Comparison of ENCODE assay signal across 33 cellular contexts in genomic region chr15:35139822-35140221, GRCh38. TPM values are rescaled to one million over a fixed set of nuclear protein-coding genes. Genes with fewer than 3 reads are reported as not detected.
"Had no signal": no experiment of that assay in that cellular context is flagged by ENCODE, and none has a peak within 500 bp of the region (broad histone marks: within the 10 kb centered on the region; RNA-seq: fewer than 3 reads in every experiment).

No MANE protein-coding gene starts in this region.

- FAIRE-seq: urothelium cell line had no signal

- H3K27me3 Mint-ChIP-seq: naive B cell; stimulated activated naive B cell treated with anti-CD40 and anti-IgM and Interleukin-4, amounts not matched to agents 10 μg/mL and 1 μg/mL and 100 μg/mL, for 72 hours had no signal

- ATAC-seq: left colon; left lung; lower lobe of right lung; natural killer cell; right cardiac atrium; sciatic nerve; stimulated activated naive B cell treated with anti-CD40 and anti-IgM and Interleukin-4, amounts not matched to agents 10 μg/mL and 1 μg/mL and 100 μg/mL, for 72 hours; stimulated activated naive CD8-positive, alpha-beta T cell treated with anti-CD3 and anti-CD28 coated beads, Interleukin-15, Interleukin-2, amounts not matched to agents 100 U/mL and 50 U/mL, for 24 hours; upper lobe of right lung had no signal

- H3K36me3 Mint-ChIP-seq: immature natural killer cell; naive B cell; natural killer cell; neural progenitor cell; stimulated activated naive B cell treated with anti-CD40 and anti-IgM and Interleukin-4, amounts not matched to agents 10 μg/mL and 1 μg/mL and 100 μg/mL, for 72 hours had no signal

- H3K9me3 Mint-ChIP-seq: naive B cell; neural progenitor cell; stimulated activated naive B cell treated with anti-CD40 and anti-IgM and Interleukin-4, amounts not matched to agents 10 μg/mL and 1 μg/mL and 100 μg/mL, for 72 hours had no signal

- H3K27ac Mint-ChIP-seq: immature natural killer cell; naive B cell; natural killer cell; nephron progenitor cell; neural progenitor cell; stimulated activated naive B cell treated with anti-CD40 and anti-IgM and Interleukin-4, amounts not matched to agents 10 μg/mL and 1 μg/mL and 100 μg/mL, for 72 hours had no signal

- H3K27ac ChIP-seq: left lung, lower lobe of right lung, neural progenitor cell, neutrophil, parathyroid adenoma, skin epidermis, stomach, testis, thyroid gland, transverse colon, upper lobe of right lung had no signal

- H3K4me1 Mint-ChIP-seq: immature natural killer cell; naive B cell; natural killer cell; nephron progenitor cell; stimulated activated naive B cell treated with anti-CD40 and anti-IgM and Interleukin-4, amounts not matched to agents 10 μg/mL and 1 μg/mL and 100 μg/mL, for 72 hours had no signal

- DNase-seq: hypothalamus; immature natural killer cell; kidney; left colon; left lung; lower lobe of right lung; mammary epithelial cell; mesenchymal stem cell; naive B cell; natural killer cell; nephron progenitor cell; occipital lobe; right cardiac atrium; stimulated activated CD4-positive, alpha-beta T cell treated with anti-CD3 and anti-CD28 coated beads, Interleukin-12 subunit alpha, Interleukin-12 subunit beta, amount 100 ng/mL, for 4 hours; stimulated activated CD4-positive, alpha-beta T cell treated with anti-CD3 and anti-CD28 coated beads, Interleukin-15, amount 100 ng/mL, for 24 hours; stimulated activated CD4-positive, alpha-beta T cell treated with anti-CD3 and anti-CD28 coated beads, Interleukin-2, amount 100 ng/mL, for 24 hours; stimulated activated CD4-positive, alpha-beta T cell treated with anti-CD3 and anti-CD28 coated beads, Interleukin-4, amount 100 ng/mL, for 1 hour; stimulated activated naive B cell treated with anti-CD40 and anti-IgM and Interleukin-4, amounts not matched to agents 10 μg/mL and 1 μg/mL and 100 μg/mL, for 72 hours; stimulated activated naive CD8-positive, alpha-beta T cell treated with anti-CD3 and anti-CD28 coated beads, Interleukin-15, Interleukin-2, amounts not matched to agents 100 U/mL and 50 U/mL, for 24 hours; stomach; testis; thyroid gland; transverse colon; upper lobe of right lung had no signal

- H3K4me3 Mint-ChIP-seq: immature natural killer cell; naive B cell; natural killer cell; nephron progenitor cell; neural progenitor cell; stimulated activated naive B cell treated with anti-CD40 and anti-IgM and Interleukin-4, amounts not matched to agents 10 μg/mL and 1 μg/mL and 100 μg/mL, for 72 hours had no signal

RNA-seq across cellular contexts. Expression of gene NANOGP8, which starts 54.7 kb away (rescaled TPM):
- total RNA-seq: mammary epithelial cell, natural killer cell, occipital lobe, pulmonary artery endothelial cell, renal cortical epithelial cell, right cardiac atrium, stomach, upper lobe of right lung had no signal
- polyA plus RNA-seq: immature natural killer cell, liver, mammary epithelial cell, stomach had no signal
